8 cellular contexts compared by ENCODE assay signal in genomic region chr1:50959303-50959912, GRCh38. TPM values are rescaled to one million over a fixed set of nuclear protein-coding genes. Genes with fewer than 3 reads are reported as not detected.
DNase-seq lines count a peak whose midpoint lies in the region; ATAC-seq and TF ChIP-seq lines count a peak whose summit lies in the region.

No MANE protein-coding gene starts in this region.

- no TSS peak for BruUV-seq in Caco-2 (replicated peaks; lab: Mats Ljungman, UMichigan)

- no peaks in the 10 kb centered on the region for H3K9me3 Mint-ChIP-seq in Caco-2 (ENCODE audit: unreplicated experiment)
- H3K9me3 Mint-ChIP-seq in activated naive CD8-positive, alpha-beta T cell treated with anti-CD3 and anti-CD28 coated beads, Interleukin-2, amount 10 ng/mL, durations not matched to agents 7 days and 5 days = no peaks in the 10 kb centered on the region

- H3K36me3 ChIP-seq in Caco-2 (ENCODE audit: control insufficient read depth, insufficient read depth, low read length) (no peaks in the 10 kb centered on the region), iPS DF 6.9 (ENCODE audit: control insufficient read depth, insufficient read depth, low read length) (no peaks in the 10 kb centered on the region), skeletal muscle tissue (ENCODE audit: control insufficient read depth in 3 of 3, insufficient read depth in 3 of 3, low read length in 3 of 3) (no peaks in the 10 kb centered on the region)

- no peak for TF ChIP-seq CTCF in Caco-2 (IDR thresholded peaks at IDR 0.05; ENCODE audit: insufficient read depth in 1 of 2, low read depth in 1 of 2, low read length in 1 of 2, severe bottlenecking in 1 of 2, unreplicated experiment in 1 of 2)

- H3K4me3 ChIP-seq in Caco-2 (ENCODE audit: low read depth, low read length) (peak overlapping the region; percentile 89), iPS DF 6.9 (ENCODE audit: low read length) (peak overlapping the region; percentile 95), skeletal muscle tissue (ENCODE audit: low read length in 3 of 3) (peak overlapping the region; percentile 94 to 98 (median 98))

- H3K27me3 Mint-ChIP-seq in Caco-2 (ENCODE audit: insufficient read depth, unreplicated experiment) = no peaks in the 10 kb centered on the region
- no peaks in the 10 kb centered on the region for H3K27me3 Mint-ChIP-seq in activated naive CD8-positive, alpha-beta T cell treated with anti-CD3 and anti-CD28 coated beads, Interleukin-2, amount 10 ng/mL, durations not matched to agents 7 days and 5 days

- H3K4me1 ChIP-seq in Caco-2 (no peaks in the 10 kb centered on the region), iPS DF 6.9 (ENCODE audit: control insufficient read depth, insufficient read depth, low read length) (no peaks in the 10 kb centered on the region; the same call in 1 of the 2 replicates), skeletal muscle tissue (ENCODE audit: control insufficient read depth in 3 of 3, insufficient read depth in 3 of 3, low read length in 3 of 3) (peaks cover 8 to 13% (median 9%) of the 10 kb centered on the region in 3 donors)

- H3K4me3 Mint-ChIP-seq in Caco-2 (ENCODE audit: unreplicated experiment) = peak overlapping the region; percentile 85
- H3K4me3 Mint-ChIP-seq in activated naive CD8-positive, alpha-beta T cell treated with anti-CD3 and anti-CD28 coated beads, Interleukin-2, amount 10 ng/mL, durations not matched to agents 7 days and 5 days = peak overlapping the region; percentile 96

- WGBS in iPS DF 6.9 (ENCODE audit: insufficient coverage, insufficient read length) = 100% methylated on average over 5 of the region's 38 CpGs

- H3K9me3 ChIP-seq in Caco-2 = no peaks in the 10 kb centered on the region
- no peaks in the 10 kb centered on the region for H3K9me3 ChIP-seq in iPS DF 6.9 (ENCODE audit: control insufficient read depth, insufficient read depth, low read length)
- no peaks in the 10 kb centered on the region for H3K9me3 ChIP-seq in skeletal muscle tissue (ENCODE audit: control insufficient read depth in 3 of 3, low read length in 3 of 3)

- H3K27me3 ChIP-seq in Caco-2 (replicated peaks; ENCODE audit: control insufficient read depth, insufficient read depth, low read length) (no peaks in the 10 kb centered on the region), iPS DF 6.9 (ENCODE audit: control insufficient read depth, insufficient read depth, low read length) (no peaks in the 10 kb centered on the region), skeletal muscle tissue (ENCODE audit: control insufficient read depth in 3 of 3, insufficient read depth in 3 of 3, low read length in 3 of 3) (no peaks in the 10 kb centered on the region)

- H3K36me3 Mint-ChIP-seq in Caco-2 (ENCODE audit: insufficient read depth, unreplicated experiment) = peaks cover 12% of the 10 kb centered on the region
- H3K36me3 Mint-ChIP-seq in activated naive CD8-positive, alpha-beta T cell treated with anti-CD3 and anti-CD28 coated beads, Interleukin-2, amount 10 ng/mL, durations not matched to agents 7 days and 5 days = peaks cover 1% of the 10 kb centered on the region

- peaks cover 7% of the 10 kb centered on the region for H3K4me1 Mint-ChIP-seq in Caco-2 (ENCODE audit: low read depth, unreplicated experiment)
- peaks cover 20% of the 10 kb centered on the region for H3K4me1 Mint-ChIP-seq in activated naive CD8-positive, alpha-beta T cell treated with anti-CD3 and anti-CD28 coated beads, Interleukin-2, amount 10 ng/mL, durations not matched to agents 7 days and 5 days

- DNase-seq in Caco-2 (peak in 1 of 2 experiments; percentile 24), NAMALWA (ENCODE audit: low spot score) (peak; percentile 57), iPS DF 6.9 (ENCODE audit: low read depth, low spot score) (no peak), NCI-H226 (no peak)
- DNase-seq in activated naive CD8-positive, alpha-beta T cell treated with anti-CD3 and anti-CD28 coated beads, Interleukin-2, amount 10 ng/mL, durations not matched to agents 7 days and 5 days = no peak

- POLR2A ChIA-PET in Caco-2 (lab: Charles Lee) = no interaction called here
- POLR2A ChIA-PET in activated naive CD8-positive, alpha-beta T cell treated with anti-CD3 and anti-CD28 coated beads, Interleukin-2, amount 10 ng/mL, durations not matched to agents 7 days and 5 days (lab: Charles Lee) = interaction anchor here (1.5 to 3.3 kb wide), 2 partner anchors 10 to 19 kb away, joined by 9 to 80 read pairs; partner anchors contain the start of gene CDKN2C

- peak overlapping the region; percentile 25 for H3K27ac Mint-ChIP-seq in Caco-2 (ENCODE audit: unreplicated experiment)
- peak overlapping the region; percentile 83 for H3K27ac Mint-ChIP-seq in activated naive CD8-positive, alpha-beta T cell treated with anti-CD3 and anti-CD28 coated beads, Interleukin-2, amount 10 ng/mL, durations not matched to agents 7 days and 5 days

- no peak overlapping the region for H3K27ac ChIP-seq in iPS DF 6.9 (ENCODE audit: low read length)
- H3K27ac ChIP-seq in skeletal muscle tissue (ENCODE audit: low read depth, low read length) = peak overlapping the region; percentile 89

- H3K9ac ChIP-seq in skeletal muscle tissue (ENCODE audit: low read depth in 1 of 3, low read length in 3 of 3) = peak overlapping the region; percentile 81 to 95 (median 95)

- CTCF ChIA-PET in Caco-2 (lab: Charles Lee) = no interaction called here

- ATAC-seq in GM19351 (IDR thresholded peaks at IDR 0.05; ENCODE audit: unreplicated experiment) (peak; percentile 17), GM21717 (IDR thresholded peaks at IDR 0.05; ENCODE audit: unreplicated experiment) (no peak)
- ATAC-seq in activated naive CD8-positive, alpha-beta T cell treated with anti-CD3 and anti-CD28 coated beads, Interleukin-2, amount 10 ng/mL, durations not matched to agents 7 days and 5 days (ENCODE audit: low read depth) = peak; percentile 22

- intact Hi-C loops in Caco-2 (cut with micrococcal nuclease; ENCODE audit: unreplicated experiment) = no loop called here

RNA-seq across cellular contexts. Expression of gene FAF1, which starts 0.7 kb away (rescaled TPM):
- 78.7 and 81.6 TPM in 2 replicates for total RNA-seq in Caco-2 (2022)
- 10 to 100 TPM; 70.3 to 75.2 TPM for total RNA-seq in activated naive CD8-positive, alpha-beta T cell treated with anti-CD3 and anti-CD28 coated beads, Interleukin-2, amount 10 ng/mL, durations not matched to agents 7 days and 5 days
- 41.2 TPM for total RNA-seq in skeletal muscle tissue

RNA-seq across cellular contexts. Expression of gene CDKN2C, which starts 10.6 kb away (rescaled TPM):
- 2.8 and 3.5 TPM in 2 replicates for total RNA-seq in Caco-2 (2022)
- 10 to 100 TPM; 52.5 to 62.9 TPM for total RNA-seq in activated naive CD8-positive, alpha-beta T cell treated with anti-CD3 and anti-CD28 coated beads, Interleukin-2, amount 10 ng/mL, durations not matched to agents 7 days and 5 days
- 16.2 TPM for total RNA-seq in skeletal muscle tissue
